8 cellular contexts compared by ENCODE assay signal in genomic region chr17:73156166-73156840, GRCh38. TPM values are rescaled to one million over a fixed set of nuclear protein-coding genes. Genes with fewer than 3 reads are reported as not detected.
DNase-seq lines count a peak whose midpoint lies in the region; ATAC-seq and TF ChIP-seq lines count a peak whose summit lies in the region.

No MANE protein-coding gene starts in this region.

- H3K9me3 ChIP-seq in lung (ENCODE audit: control insufficient read depth in 2 of 2, insufficient read depth in 1 of 2, low read length in 1 of 2): no peaks in the 10 kb centered on the region

- DNase-seq in AG08395 (ENCODE audit: low spot score) (peak; percentile 87), NCI-H345 treated with DMSO at 0.1 percent for 48 hours (lab: John Stamatoyannopoulos, UW; ENCODE audit: unreplicated experiment) (peak; percentile 80), dedifferentiated amniotic fluid mesenchymal stem cell (ENCODE audit: extremely low spot score) (peak; percentile 47), lung (ENCODE audit: low spot score) (peak; percentile 59)
- DNase-seq in activated CD4-positive, alpha-beta T cell treated with anti-CD3 and anti-CD28 coated beads for 1 hour: peak; percentile 32
- DNase-seq in stimulated activated CD8-positive, alpha-beta memory T cell treated with anti-CD3 and anti-CD28 coated beads, Interleukin-12 subunit alpha, Interleukin-12 subunit beta, amount 100 ng/mL, for 4 hours (ENCODE audit: low read depth): peak; percentile 22

- no peaks in the 10 kb centered on the region for H3K4me1 ChIP-seq in lung (ENCODE audit: control insufficient read depth in 2 of 2, insufficient read depth in 2 of 2, low read length in 2 of 2)

- TF ChIP-seq CTCF in lung (IDR thresholded peaks at IDR 0.05; ENCODE audit: control extremely low read depth, extremely low read depth): peak; percentile 62

- no peaks in the 10 kb centered on the region for H3K27me3 ChIP-seq in lung (ENCODE audit: control insufficient read depth, insufficient read depth)

- no peaks in the 10 kb centered on the region for H3K36me3 ChIP-seq in lung (ENCODE audit: control insufficient read depth in 2 of 2, insufficient read depth in 2 of 2, low read length in 2 of 2)

- ATAC-seq in GM18517 (IDR thresholded peaks at IDR 0.05; ENCODE audit: unreplicated experiment) (peak; percentile 51), HG02981 (IDR thresholded peaks at IDR 0.05; ENCODE audit: unreplicated experiment) (peak; percentile 87), lung (ENCODE audit: insufficient read depth, low FRiP score) (peak; percentile 81)

- H3K27ac ChIP-seq in lung (ENCODE audit: low read depth in 1 of 2, low read length in 1 of 2): no peak overlapping the region

- WGBS in lung, 2 donors: 21 to 26% methylated on average over 22 of the region's 22 CpGs

- H3K4me3 ChIP-seq in lung: no peak overlapping the region

RNA-seq across cellular contexts. Expression of gene SSTR2, which starts 8.5 kb away (rescaled TPM):
- under 1 TPM; 0.06 to 0.46 TPM for total RNA-seq in lung
- under 1 TPM; 0.15 to 0.16 TPM for polyA plus RNA-seq in lung

RNA-seq across cellular contexts. Expression of gene COG1, which starts 36.6 kb away (rescaled TPM):
- total RNA-seq in lung: 10 to 100 TPM; 21.7 to 41.2 TPM
- 10 to 100 TPM; 13.3 to 20.5 TPM for polyA plus RNA-seq in lung

Comparison
In these comparisons a context has a peak if more than half of its experiments do, and no peak if none do; other contexts are left out.
1. DNase-seq: peak in every context shown above with its lines; median percentile 87 in AG08395; 80 in NCI-H345 treated with DMSO at 0.1 percent for 48 hours; 59 in lung; 47 in dedifferentiated amniotic fluid mesenchymal stem cell; 32 in activated CD4-positive, alpha-beta T cell treated with anti-CD3 and anti-CD28 coated beads for 1 hour; 22 in stimulated activated CD8-positive, alpha-beta memory T cell treated with anti-CD3 and anti-CD28 coated beads, Interleukin-12 subunit alpha, Interleukin-12 subunit beta, amount 100 ng/mL, for 4 hours.